Comparison of ENCODE assay signal across 8 cellular contexts in genomic region chr1:37808369-37809319, GRCh38. TPM values are rescaled to one million over a fixed set of nuclear protein-coding genes. Genes with fewer than 3 reads are reported as not detected.
A peak's percentile ranks its signal among the peaks of the same experiment; 100 is the strongest.
DNase-seq lines count a peak whose midpoint lies in the region; ATAC-seq and TF ChIP-seq lines count a peak whose summit lies in the region.

No MANE protein-coding gene starts in this region.

- peak overlapping the region; percentile 98 for H3K27ac Mint-ChIP-seq in CD8-positive, alpha-beta T cell
- peak overlapping the region; percentile 94 for H3K27ac Mint-ChIP-seq in activated T-helper 2 cell treated with anti-CD3 and anti-CD28 coated beads, Interferon-gamma antibody, Interleukin-2, Interleukin-4, amounts not matched to agents 10 μg/mL and 5 μg/mL and 100 μg/mL, durations not matched to agents 14 hours and 24 hours and 36 hours
- H3K27ac Mint-ChIP-seq in naive B cell: peak overlapping the region; percentile 95 to 98 (median 97)

- peak overlapping the region; percentile 97 for H3K4me3 Mint-ChIP-seq in CD8-positive, alpha-beta T cell
- H3K4me3 Mint-ChIP-seq in activated T-helper 2 cell treated with anti-CD3 and anti-CD28 coated beads, Interferon-gamma antibody, Interleukin-2, Interleukin-4, amounts not matched to agents 10 μg/mL and 5 μg/mL and 100 μg/mL, durations not matched to agents 14 hours and 24 hours and 36 hours (ENCODE audit: low read depth): peak overlapping the region; percentile 94
- peak overlapping the region; percentile 91 to 99 (median 96) for H3K4me3 Mint-ChIP-seq in naive B cell

- peaks cover 40% of the 10 kb centered on the region for H3K4me1 Mint-ChIP-seq in CD8-positive, alpha-beta T cell (ENCODE audit: low read depth)
- H3K4me1 Mint-ChIP-seq in activated T-helper 2 cell treated with anti-CD3 and anti-CD28 coated beads, Interferon-gamma antibody, Interleukin-2, Interleukin-4, amounts not matched to agents 10 μg/mL and 5 μg/mL and 100 μg/mL, durations not matched to agents 14 hours and 24 hours and 36 hours (ENCODE audit: low read depth): peaks cover 30% of the 10 kb centered on the region
- peaks cover 24 to 46% (median 43%) of the 10 kb centered on the region in 3 donors for H3K4me1 Mint-ChIP-seq in naive B cell

- peaks cover 41% of the 10 kb centered on the region for H3K36me3 Mint-ChIP-seq in CD8-positive, alpha-beta T cell
- peaks cover 45% of the 10 kb centered on the region for H3K36me3 Mint-ChIP-seq in activated T-helper 2 cell treated with anti-CD3 and anti-CD28 coated beads, Interferon-gamma antibody, Interleukin-2, Interleukin-4, amounts not matched to agents 10 μg/mL and 5 μg/mL and 100 μg/mL, durations not matched to agents 14 hours and 24 hours and 36 hours (ENCODE audit: low read depth)
- H3K36me3 Mint-ChIP-seq in naive B cell: no peaks in the 10 kb centered on the region

- H3K4me1 ChIP-seq in CD8-positive, alpha-beta T cell (ENCODE audit: insufficient read depth, low read length): peaks cover 30% of the 10 kb centered on the region
- H3K4me1 ChIP-seq in urinary bladder (ENCODE audit: insufficient read depth): no peaks in the 10 kb centered on the region

- 2% methylated on average over 54 of the region's 54 CpGs for whole genome bisulfite sequencing in urinary bladder

- peak; percentile 39 for ATAC-seq in CD8-positive, alpha-beta T cell
- ATAC-seq in GM18907 (IDR thresholded peaks at IDR 0.05; ENCODE audit: unreplicated experiment) (peak; percentile 34), HG03103 (IDR thresholded peaks at IDR 0.05; ENCODE audit: low read depth, unreplicated experiment) (peak; percentile 27), naive B cell (ENCODE audit: low read depth in 2 of 2) (peak; percentile 29 to 32)

- H3K27ac ChIP-seq in CD8-positive, alpha-beta T cell (ENCODE audit: low read depth, low read length): peak overlapping the region; percentile 86
- peak overlapping the region; percentile 86 for H3K27ac ChIP-seq in urinary bladder (ENCODE audit: low read depth)

- no peaks in the 10 kb centered on the region for H3K27me3 Mint-ChIP-seq in CD8-positive, alpha-beta T cell (ENCODE audit: low read depth)
- no peaks in the 10 kb centered on the region for H3K27me3 Mint-ChIP-seq in activated T-helper 2 cell treated with anti-CD3 and anti-CD28 coated beads, Interferon-gamma antibody, Interleukin-2, Interleukin-4, amounts not matched to agents 10 μg/mL and 5 μg/mL and 100 μg/mL, durations not matched to agents 14 hours and 24 hours and 36 hours (ENCODE audit: low read depth)
- no peaks in the 10 kb centered on the region for H3K27me3 Mint-ChIP-seq in naive B cell

- H3K9me3 ChIP-seq in CD8-positive, alpha-beta T cell (ENCODE audit: low read length): no peaks in the 10 kb centered on the region

- TF ChIP-seq CTCF in CD8-positive, alpha-beta T cell (IDR thresholded peaks at IDR 0.05): no peak
- TF ChIP-seq CTCF in fibroblast of the aortic adventitia (IDR thresholded peaks at IDR 0.05; ENCODE audit: insufficient read depth, low read length): no peak

- POLR2A ChIA-PET in CD8-positive, alpha-beta T cell (lab: Charles Lee): interaction anchor here (0.9 to 3.0 kb wide), 7 partner anchors 10 to 333 kb away, joined by 4 to 21 read pairs (median 6); partner anchors contain the start of gene MTF1

- H3K4me3 ChIP-seq in CD8-positive, alpha-beta T cell (ENCODE audit: low read depth, low read length): peak overlapping the region; percentile 92
- H3K4me3 ChIP-seq in fibroblast of the aortic adventitia (ENCODE audit: low read depth, low read length): peak overlapping the region; percentile 92
- H3K4me3 ChIP-seq in urinary bladder (ENCODE audit: low read depth, low read length): peak overlapping the region; percentile 99

- peak in 2 of 7 experiments; percentile 9 to 38 for DNase-seq in CD8-positive, alpha-beta T cell
- DNase-seq in NCI-H345 (lab: John Stamatoyannopoulos, UW) (peak; percentile 81), fibroblast of the aortic adventitia (ENCODE audit: low read depth) (peak; percentile 68), naive B cell (no peak)
- DNase-seq in activated T-helper 2 cell treated with anti-CD3 and anti-CD28 coated beads, Interferon-gamma antibody, Interleukin-2, Interleukin-4, amounts not matched to agents 10 μg/mL and 5 μg/mL and 100 μg/mL, durations not matched to agents 14 hours and 24 hours and 36 hours (ENCODE audit: low spot score): no peak

- intact Hi-C loops in CD8-positive, alpha-beta T cell (cut with DNase I, micrococcal nuclease): loop anchor here (1.0 to 10.0 kb wide), 12 partner anchors 14 to 334 kb away; partner anchors contain the start of genes GNL2 (in 2 of the 2), UTP11 (in 2 of the 2), MTF1 (in 1 of the 2) and SF3A3 (in 1 of the 2)
- intact Hi-C loops in activated T-helper 2 cell treated with anti-CD3 and anti-CD28 coated beads, Interferon-gamma antibody, Interleukin-2, Interleukin-4, amounts not matched to agents 10 μg/mL and 5 μg/mL and 100 μg/mL, durations not matched to agents 14 hours and 24 hours and 36 hours (cut with micrococcal nuclease): loop anchor here (1.0 to 5.0 kb wide), 4 partner anchors 51 to 256 kb away; partner anchors contain the start of genes MTF1, SF3A3 and SNIP1

- CTCF ChIA-PET in CD8-positive, alpha-beta T cell (lab: Charles Lee): interaction anchor here (2.8 kb wide), 1 partner anchor 51 kb away, joined by 10 read pairs; the partner anchor contains the start of gene MTF1

- H3K36me3 ChIP-seq in CD8-positive, alpha-beta T cell (ENCODE audit: insufficient read depth, low read length): peaks cover 28% of the 10 kb centered on the region
- peaks cover 4% of the 10 kb centered on the region for H3K36me3 ChIP-seq in urinary bladder (ENCODE audit: insufficient read depth)

- H3K9me3 Mint-ChIP-seq in CD8-positive, alpha-beta T cell: no peaks in the 10 kb centered on the region
- no peaks in the 10 kb centered on the region for H3K9me3 Mint-ChIP-seq in activated T-helper 2 cell treated with anti-CD3 and anti-CD28 coated beads, Interferon-gamma antibody, Interleukin-2, Interleukin-4, amounts not matched to agents 10 μg/mL and 5 μg/mL and 100 μg/mL, durations not matched to agents 14 hours and 24 hours and 36 hours
- H3K9me3 Mint-ChIP-seq in naive B cell: no peaks in the 10 kb centered on the region

- no peaks in the 10 kb centered on the region for H3K27me3 ChIP-seq in CD8-positive, alpha-beta T cell (ENCODE audit: insufficient read depth, low read length)

RNA-seq across cellular contexts. Expression of gene YRDC, which starts 0.6 kb away (rescaled TPM):
- total RNA-seq in CD8-positive, alpha-beta T cell: 10 to 100 TPM; 31.6 to 32.8 TPM
- total RNA-seq in activated T-helper 2 cell treated with anti-CD3 and anti-CD28 coated beads, Interferon-gamma antibody, Interleukin-2, Interleukin-4, amounts not matched to agents 10 μg/mL and 5 μg/mL and 100 μg/mL, durations not matched to agents 14 hours and 24 hours and 36 hours: 45.2 and 46.5 TPM in 2 replicates
- 3.1 and 8.9 TPM in 2 replicates for total RNA-seq in fibroblast of the aortic adventitia (ENCODE audit: low replicate concordance)
- 10 to 100 TPM; 21.3 to 52.0 (median 29.6) TPM for polyA plus RNA-seq in naive B cell (ENCODE audit: low read depth in 6 of 6)
- total RNA-seq in urinary bladder: 6.0 TPM
- polyA plus RNA-seq in urinary bladder: 15.0 TPM

RNA-seq across cellular contexts. Expression of gene C1orf122, which starts 1.1 kb away (rescaled TPM):
- total RNA-seq in CD8-positive, alpha-beta T cell: 10 to 100 TPM; 13.8 to 14.8 TPM
- 22.6 and 24.5 TPM in 2 replicates for total RNA-seq in activated T-helper 2 cell treated with anti-CD3 and anti-CD28 coated beads, Interferon-gamma antibody, Interleukin-2, Interleukin-4, amounts not matched to agents 10 μg/mL and 5 μg/mL and 100 μg/mL, durations not matched to agents 14 hours and 24 hours and 36 hours
- total RNA-seq in fibroblast of the aortic adventitia (ENCODE audit: low replicate concordance) (14.5 and 24.0 TPM in 2 replicates), urinary bladder (10.0 TPM)
- polyA plus RNA-seq in naive B cell (ENCODE audit: low read depth in 6 of 6) (10 to 100 TPM; 23.3 to 32.1 (median 26.7) TPM), urinary bladder (59.2 TPM)

RNA-seq across cellular contexts. Expression of gene MANEAL, which starts 15.0 kb away (rescaled TPM):
- under 1 TPM; 0.60 to 0.61 TPM for total RNA-seq in CD8-positive, alpha-beta T cell
- total RNA-seq in activated T-helper 2 cell treated with anti-CD3 and anti-CD28 coated beads, Interferon-gamma antibody, Interleukin-2, Interleukin-4, amounts not matched to agents 10 μg/mL and 5 μg/mL and 100 μg/mL, durations not matched to agents 14 hours and 24 hours and 36 hours: 0.94 and 1.1 TPM in 2 replicates
- total RNA-seq in fibroblast of the aortic adventitia (ENCODE audit: low replicate concordance) (0.65 and 0.99 TPM in 2 replicates), urinary bladder (3.3 TPM)
- polyA plus RNA-seq in naive B cell (ENCODE audit: low read depth in 6 of 6) (1 to 10 TPM; 1.4 to 4.7 (median 3.0) TPM), urinary bladder (3.1 TPM)

RNA-seq across cellular contexts. Expression of gene EPHA10, which starts 43.7 kb away (rescaled TPM):
- not detected for total RNA-seq in CD8-positive, alpha-beta T cell
- total RNA-seq in activated T-helper 2 cell treated with anti-CD3 and anti-CD28 coated beads, Interferon-gamma antibody, Interleukin-2, Interleukin-4, amounts not matched to agents 10 μg/mL and 5 μg/mL and 100 μg/mL, durations not matched to agents 14 hours and 24 hours and 36 hours: 0.21 TPM in 1 of 2 replicates, not detected in the other
- total RNA-seq in fibroblast of the aortic adventitia (ENCODE audit: low replicate concordance): not detected in 2 replicates
- polyA plus RNA-seq in naive B cell (ENCODE audit: low read depth in 6 of 6): not detected
- 0.05 TPM for total RNA-seq in urinary bladder
- 0.15 TPM for polyA plus RNA-seq in urinary bladder

RNA-seq across cellular contexts. Expression of gene MTF1, which starts 50.7 kb away (rescaled TPM):
- total RNA-seq in CD8-positive, alpha-beta T cell: 10 to 100 TPM; 30.3 to 30.8 TPM
- 24.8 and 27.8 TPM in 2 replicates for total RNA-seq in activated T-helper 2 cell treated with anti-CD3 and anti-CD28 coated beads, Interferon-gamma antibody, Interleukin-2, Interleukin-4, amounts not matched to agents 10 μg/mL and 5 μg/mL and 100 μg/mL, durations not matched to agents 14 hours and 24 hours and 36 hours
- total RNA-seq in fibroblast of the aortic adventitia (ENCODE audit: low replicate concordance): 4.7 and 7.4 TPM in 2 replicates
- polyA plus RNA-seq in naive B cell (ENCODE audit: low read depth in 6 of 6): 10 to 100 TPM in 5 of 6 donors, 1 to 10 TPM in 1; 8.7 to 29.9 (median 25.2) TPM
- 4.4 TPM for total RNA-seq in urinary bladder
- 5.6 TPM for polyA plus RNA-seq in urinary bladder

Comparison
In these comparisons a context has a peak if more than half of its experiments do, and no peak if none do; other contexts are left out.
1. DNase-seq: peak in NCI-H345 (single experiment) and fibroblast of the aortic adventitia (single experiment); none in activated T-helper 2 cell treated with anti-CD3 and anti-CD28 coated beads, Interferon-gamma antibody, Interleukin-2, Interleukin-4, amounts not matched to agents 10 μg/mL and 5 μg/mL and 100 μg/mL, durations not matched to agents 14 hours and 24 hours and 36 hours (single experiment) and naive B cell (single experiment).
2. Peak in every context shown above with its lines, with median percentiles within 50 percentile points of each other: ATAC-seq, H3K4me3 ChIP-seq, H3K27ac Mint-ChIP-seq and H3K4me3 Mint-ChIP-seq.